Comparison of ENCODE assay signal across 8 cellular contexts in genomic region chr18:10032331-10032979, GRCh38.
DNase-seq lines count a peak whose midpoint lies in the region; TF ChIP-seq lines count a peak whose summit lies in the region.
"Had no signal": no experiment of that assay in that cellular context is flagged by ENCODE, and none has a peak within 500 bp of the region (broad histone marks: within the 10 kb centered on the region; RNA-seq: fewer than 3 reads in every experiment).

No MANE protein-coding gene starts in this region.

- intact Hi-C loops in OCI-LY7 (cut with micrococcal nuclease; ENCODE audit: unreplicated experiment) = no loop called here

- POLR2A ChIA-PET in OCI-LY7 (lab: Charles Lee) = interaction anchor here (0.6 kb wide), 1 partner anchor 1643 kb away, joined by 4 read pairs; no protein-coding TSS in a partner anchor

- H3K4me2 ChIP-seq in OCI-LY7 (ENCODE audit: low read length) = no peak overlapping the region

- no peak overlapping the region for H3K4me3 ChIP-seq in OCI-LY7 (ENCODE audit: low read depth, low read length, poor library complexity, severe bottlenecking)
- peak overlapping the region; percentile 51 for H3K4me3 ChIP-seq in coronary artery
- peak overlapping the region; percentile 27 for H3K4me3 ChIP-seq in suprapubic skin

- no peaks in the 10 kb centered on the region for H3K9me3 ChIP-seq in OCI-LY7 (ENCODE audit: low read length)
- no peaks in the 10 kb centered on the region for H3K9me3 ChIP-seq in suprapubic skin

- no TSS peak for BruUV-seq in OCI-LY7 (replicated peaks; lab: Mats Ljungman, UMichigan)

- H3K9me2 ChIP-seq in OCI-LY7 (ENCODE audit: insufficient read depth, low read length) = no peaks in the 10 kb centered on the region

- H2AFZ ChIP-seq in OCI-LY7 (ENCODE audit: low read length) = no peak overlapping the region

- DNase-seq in OCI-LY7 (ENCODE audit: low spot score) (no peak), coronary artery (ENCODE audit: low spot score) (no peak), mesenteric fat pad (ENCODE audit: low spot score) (peak; percentile 88), suprapubic skin (ENCODE audit: low spot score in 2 of 2) (peak in 1 of 2 donors; percentile 69), DMS 273 treated with DMSO at 0.1 percent for 48 hours (lab: John Stamatoyannopoulos, UW) (no peak), NCI-H187 (lab: John Stamatoyannopoulos, UW) (no peak), NCI-H2171 (lab: John Stamatoyannopoulos, UW) (no peak)
- DNase-seq: activated effector memory CD4-positive, alpha-beta T cell treated with Interleukin-2 at 50 U/mL for 16 hours had no signal

- TF ChIP-seq POLR2A in suprapubic skin (IDR thresholded peaks at IDR 0.05) = no peak

- TF ChIP-seq CTCF in OCI-LY7 (conservative IDR thresholded peaks at IDR 0.05; ENCODE audit: low read length) = peak; percentile 24; the same call in 1 of the 2 replicates
- TF ChIP-seq CTCF in coronary artery (IDR thresholded peaks at IDR 0.05) = no peak
- no peak for TF ChIP-seq CTCF in suprapubic skin (IDR thresholded peaks at IDR 0.05)

- WGBS in suprapubic skin = 79% methylated on average over 14 of the region's 45 CpGs

- no peak for TF ChIP-seq EP300 in suprapubic skin (IDR thresholded peaks at IDR 0.05)

- no peaks in the 10 kb centered on the region for H4K20me1 ChIP-seq in OCI-LY7 (ENCODE audit: insufficient read depth, low read length)

- H3K27me3 ChIP-seq in suprapubic skin = no peaks in the 10 kb centered on the region

- H3K27ac ChIP-seq in OCI-LY7 (ENCODE audit: low read depth, low read length, poor library complexity, severe bottlenecking) = no peak overlapping the region
- no peak overlapping the region for H3K27ac ChIP-seq in coronary artery
- H3K27ac ChIP-seq in suprapubic skin = no peak overlapping the region

- no peaks in the 10 kb centered on the region for H3K36me3 ChIP-seq in OCI-LY7 (ENCODE audit: insufficient read depth, low read length)
- no peaks in the 10 kb centered on the region for H3K36me3 ChIP-seq in suprapubic skin

- CTCF ChIA-PET in OCI-LY7 (lab: Charles Lee; ENCODE audit: unreplicated experiment) = interaction anchor here (0.5 kb wide), 1 partner anchor 528 kb away, joined by 3 read pairs; no protein-coding TSS in a partner anchor

- H3K79me2 ChIP-seq in OCI-LY7 (ENCODE audit: insufficient read depth, low read depth, low read length) = no peaks in the 10 kb centered on the region

- H3K4me1 ChIP-seq in OCI-LY7 (ENCODE audit: insufficient read depth, low read length, poor library complexity, severe bottlenecking) (no peaks in the 10 kb centered on the region), suprapubic skin (peaks cover 28% of the 10 kb centered on the region)
